ENCODE assay signal across 8 cellular contexts in the genomic region with DNA sequence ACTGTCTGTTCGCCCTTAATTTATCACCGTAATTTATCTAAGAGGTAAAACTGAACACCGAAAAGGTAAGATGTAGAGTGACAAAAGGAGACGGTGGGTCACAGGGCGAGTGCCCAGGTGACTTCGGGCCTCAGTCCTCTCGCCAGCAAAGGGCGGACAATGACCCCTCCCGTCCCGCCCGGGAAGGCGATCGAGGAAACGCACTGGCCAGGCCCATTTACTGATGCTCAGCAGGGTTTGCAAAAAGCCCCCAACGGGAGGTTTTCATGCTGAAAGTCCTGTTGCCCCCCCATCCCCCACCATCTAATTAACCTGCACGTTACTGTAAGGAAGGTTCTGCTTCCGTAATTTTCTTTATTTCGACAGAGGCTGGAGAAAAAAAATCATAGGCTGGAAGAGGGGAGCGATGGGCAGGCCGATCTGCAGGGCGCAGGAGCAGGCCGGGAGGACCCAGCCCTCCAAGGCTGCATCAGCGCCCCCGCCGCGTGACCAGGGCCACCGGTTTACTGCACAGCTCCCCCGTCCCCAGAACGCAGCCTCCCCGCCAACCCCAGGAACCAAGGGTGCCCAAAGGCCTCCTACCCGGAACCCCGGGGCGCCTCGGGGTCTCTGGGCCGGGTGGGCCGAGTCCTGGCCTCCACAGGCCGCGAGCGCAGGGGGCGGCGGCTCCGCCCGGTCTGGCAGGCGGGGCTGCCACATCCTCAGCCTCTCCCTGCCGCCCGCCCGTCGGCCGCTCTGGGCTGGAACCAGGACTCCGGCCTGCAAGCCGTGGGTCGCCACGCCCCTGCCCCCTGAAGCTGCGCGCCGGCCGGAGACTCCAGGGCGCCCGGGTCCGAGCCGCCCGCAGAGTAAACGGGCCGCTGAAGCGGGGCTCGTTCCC. TPM values are rescaled to one million over a fixed set of nuclear protein-coding genes. Genes with fewer than 3 reads are reported as not detected.
DNase-seq lines count a peak whose midpoint lies in the region; ATAC-seq and TF ChIP-seq lines count a peak whose summit lies in the region.

No MANE protein-coding gene starts in this region.

- TF ChIP-seq CTCF in CD14-positive monocyte (IDR thresholded peaks at IDR 0.05) (no peak), ascending aorta (IDR thresholded peaks at IDR 0.05) (peak in 2 of 3 experiments; percentile 6 to 22), psoas muscle (IDR thresholded peaks at IDR 0.05) (no peak)

- H3K36me3 ChIP-seq in ascending aorta (no peaks in the 10 kb centered on the region), psoas muscle (ENCODE audit: insufficient read depth in 1 of 2, low read depth in 1 of 2) (no peaks in the 10 kb centered on the region)

- WGBS in psoas muscle, 3 donors, result 3 to 16% (median 4%) methylated on average over 37 to 66 of the region's 66 CpGs

- H3K9me3 ChIP-seq in ascending aorta (no peaks in the 10 kb centered on the region), psoas muscle (no peaks in the 10 kb centered on the region)

- intact Hi-C loops in CD14-positive monocyte (cut with micrococcal nuclease) (no loop called here), ascending aorta (cut with DNase I) (loop anchor here (2.0 to 10.0 kb wide), 8 partner anchors 43 to 1923 kb away; a partner anchor contains a TSS), psoas muscle (cut with DNase I) (no loop called here)

- H3K4me1 ChIP-seq in ascending aorta (peaks cover 4 to 33% of the 10 kb centered on the region in 2 donors), psoas muscle (peaks cover 29% of the 10 kb centered on the region)

- H3K4me3 ChIP-seq in ascending aorta (peak overlapping the region; percentile 77 to 94), psoas muscle (peak overlapping the region; percentile 90)

- H3K9me3 Mint-ChIP-seq in CD14-positive monocyte, result peaks cover 0 to 2% (median 0%) of the 10 kb centered on the region in 7 donors
- H3K9me3 Mint-ChIP-seq in T-helper 1 cell treated with Interleukin-12 subunit alpha and Interleukin-12 subunit beta and Interleukin-4 antibody, amounts not matched to agents 30 μg/mL and 1 μg/mL, for 36 hours, result no peaks in the 10 kb centered on the region

- H3K4me3 Mint-ChIP-seq in CD14-positive monocyte, result peak overlapping the region; percentile 84 to 91
- peak overlapping the region; percentile 69 for H3K4me3 Mint-ChIP-seq in T-helper 1 cell treated with Interleukin-12 subunit alpha and Interleukin-12 subunit beta and Interleukin-4 antibody, amounts not matched to agents 30 μg/mL and 1 μg/mL, for 36 hours

- H3K27ac Mint-ChIP-seq in CD14-positive monocyte, result peak overlapping the region; percentile 40 to 90 (median 57)
- H3K27ac Mint-ChIP-seq in T-helper 1 cell treated with Interleukin-12 subunit alpha and Interleukin-12 subunit beta and Interleukin-4 antibody, amounts not matched to agents 30 μg/mL and 1 μg/mL, for 36 hours, result no peak overlapping the region

- peaks cover 23% of the 10 kb centered on the region for H3K4me1 Mint-ChIP-seq in CD14-positive monocyte
- H3K4me1 Mint-ChIP-seq in T-helper 1 cell treated with Interleukin-12 subunit alpha and Interleukin-12 subunit beta and Interleukin-4 antibody, amounts not matched to agents 30 μg/mL and 1 μg/mL, for 36 hours (ENCODE audit: low read depth), result peaks cover 5% of the 10 kb centered on the region

- DNase-seq in CD14-positive monocyte (ENCODE audit: low spot score) (peak; percentile 49), HT-29 (ENCODE audit: low spot score) (peak; percentile 41), ascending aorta (ENCODE audit: low spot score in 2 of 2) (peak in 1 of 2 donors; percentile 78), hepatic stellate cell (ENCODE audit: low spot score) (peak; percentile 69), psoas muscle (peak; percentile 55 to 84), GF-D8 (lab: John Stamatoyannopoulos, UW) (no peak)

- H3K36me3 Mint-ChIP-seq in CD14-positive monocyte, result peaks cover 7 to 11% of the 10 kb centered on the region in 2 donors
- H3K36me3 Mint-ChIP-seq in T-helper 1 cell treated with Interleukin-12 subunit alpha and Interleukin-12 subunit beta and Interleukin-4 antibody, amounts not matched to agents 30 μg/mL and 1 μg/mL, for 36 hours (ENCODE audit: low read depth), result no peaks in the 10 kb centered on the region

- ATAC-seq in GM21360 (IDR thresholded peaks at IDR 0.05; ENCODE audit: unreplicated experiment), result peak; percentile 25
- ATAC-seq in psoas muscle, result peak; percentile 66 to 75 (median 70)

- H3K27me3 ChIP-seq in ascending aorta (no peaks in the 10 kb centered on the region), psoas muscle (ENCODE audit: insufficient read depth in 3 of 3, low read length in 2 of 3) (no peaks in the 10 kb centered on the region)

- peak overlapping the region; percentile 95 to 97 for H3K27ac ChIP-seq in ascending aorta
- peak overlapping the region; percentile 92 for H3K27ac ChIP-seq in psoas muscle

- H3K27me3 Mint-ChIP-seq in CD14-positive monocyte (ENCODE audit: low read depth in 3 of 3), result peaks cover 27 to 38% (median 34%) of the 10 kb centered on the region in 3 donors
- H3K27me3 Mint-ChIP-seq in T-helper 1 cell treated with Interleukin-12 subunit alpha and Interleukin-12 subunit beta and Interleukin-4 antibody, amounts not matched to agents 30 μg/mL and 1 μg/mL, for 36 hours (ENCODE audit: low read depth), result peaks cover 15% of the 10 kb centered on the region

RNA-seq across cellular contexts. Expression of a gene that starts 0.6 kb away (rescaled TPM):
- 10 to 100 TPM; 87.3 to 89.6 TPM for polyA plus RNA-seq in CD14-positive monocyte
- total RNA-seq in HT-29 (2014; rRNA removed; shearing (Covaris generic)), result 26.5 and 28.9 TPM in 2 replicates
- total RNA-seq in ascending aorta, result 48.2 TPM
- 10 to 100 TPM; 23.2 to 38.6 (median 32.3) TPM for total RNA-seq in psoas muscle
- polyA plus RNA-seq in psoas muscle, result 10 to 100 TPM in 2 of 3 donors, 1 to 10 TPM in 1; 9.5 to 64.5 (median 26.1) TPM

RNA-seq across cellular contexts. Expression of a gene that starts 31.7 kb away (rescaled TPM):
- not detected for polyA plus RNA-seq in CD14-positive monocyte
- total RNA-seq in HT-29 (2014; rRNA removed; shearing (Covaris generic)), result not detected in 2 replicates
- total RNA-seq in ascending aorta, result not detected
- not detected for total RNA-seq in psoas muscle
- polyA plus RNA-seq in psoas muscle, result not detected

RNA-seq across cellular contexts. Expression of a gene that starts 43.5 kb away (rescaled TPM):
- polyA plus RNA-seq in CD14-positive monocyte, result 10 to 100 TPM; 15.2 to 20.6 TPM
- 4.4 and 15.4 TPM in 2 replicates for total RNA-seq in HT-29 (2014; rRNA removed; shearing (Covaris generic))
- total RNA-seq in ascending aorta, result 5.1 TPM
- total RNA-seq in psoas muscle, result 10 to 100 TPM in 1 of 4 donors, 1 to 10 TPM in 3; 5.6 to 12.8 (median 8.0) TPM
- 1 to 10 TPM; 4.7 to 6.1 (median 5.2) TPM for polyA plus RNA-seq in psoas muscle

Comparison
In these comparisons a context has a peak if more than half of its experiments do, and no peak if none do; other contexts are left out.
1. CTCF ChIP-seq: peak in ascending aorta (2 of 3); none in CD14-positive monocyte (single experiment) and psoas muscle (single experiment).